In the genomic region with DNA sequence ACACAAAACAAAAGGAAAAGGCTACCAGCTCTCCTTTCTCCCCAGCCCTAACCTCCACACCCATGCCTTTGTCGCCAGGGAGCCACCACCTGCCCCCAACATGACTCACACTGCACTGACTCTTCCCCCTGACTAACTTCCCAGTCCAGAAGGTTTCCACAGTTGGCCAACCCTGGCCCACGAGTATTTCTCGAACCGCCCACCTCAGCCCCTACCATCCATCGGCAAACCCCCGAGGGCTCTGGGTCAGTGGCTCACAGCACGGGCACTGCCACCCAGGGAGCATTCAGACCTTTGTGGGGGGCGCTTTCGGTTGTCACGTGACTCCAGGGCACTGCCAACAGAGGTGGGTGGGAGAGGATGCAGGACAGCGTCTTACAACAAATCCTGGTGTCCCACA, we compare ENCODE assay signal across 22 cellular contexts.
DNase-seq lines count a peak whose midpoint lies in the region; ATAC-seq, FAIRE-seq and TF ChIP-seq lines count a peak whose summit lies in the region.
"Had no signal": no experiment of that assay in that cellular context is flagged by ENCODE, and none has a peak within 500 bp of the region (broad histone marks: within the 10 kb centered on the region; RNA-seq: fewer than 3 reads in every experiment).

No MANE protein-coding gene starts in this region.

- H3K4me3 Mint-ChIP-seq in stimulated activated memory B cell treated with anti-CD40 and anti-IgM and Interleukin-4, amounts not matched to agents 10 μg/mL and 1 μg/mL and 100 μg/mL, for 72 hours: no peak overlapping the region
- no peak overlapping the region for H3K4me3 Mint-ChIP-seq in progenitor cell of endocrine pancreas (ENCODE audit: low read depth)
- H3K4me3 Mint-ChIP-seq: natural killer cell treated with Interleukin-12 subunit alpha and Interleukin-12 subunit beta and Interleukin-15 and Interleukin-18, amount 100 ng/mL, for 72 hours had no signal

- H3K9me3 Mint-ChIP-seq in stimulated activated memory B cell treated with anti-CD40 and anti-IgM and Interleukin-4, amounts not matched to agents 10 μg/mL and 1 μg/mL and 100 μg/mL, for 72 hours: no peaks in the 10 kb centered on the region
- no peaks in the 10 kb centered on the region for H3K9me3 Mint-ChIP-seq in progenitor cell of endocrine pancreas (ENCODE audit: low read depth)
- H3K9me3 Mint-ChIP-seq: natural killer cell treated with Interleukin-12 subunit alpha and Interleukin-12 subunit beta and Interleukin-15 and Interleukin-18, amount 100 ng/mL, for 72 hours had no signal

- H3K27ac Mint-ChIP-seq in stimulated activated memory B cell treated with anti-CD40 and anti-IgM and Interleukin-4, amounts not matched to agents 10 μg/mL and 1 μg/mL and 100 μg/mL, for 72 hours: peak overlapping the region; percentile 25
- H3K27ac Mint-ChIP-seq in progenitor cell of endocrine pancreas: no peak overlapping the region
- H3K27ac Mint-ChIP-seq: natural killer cell treated with Interleukin-12 subunit alpha and Interleukin-12 subunit beta and Interleukin-15 and Interleukin-18, amount 100 ng/mL, for 72 hours had no signal

- no peaks in the 10 kb centered on the region for H3K36me3 Mint-ChIP-seq in stimulated activated memory B cell treated with anti-CD40 and anti-IgM and Interleukin-4, amounts not matched to agents 10 μg/mL and 1 μg/mL and 100 μg/mL, for 72 hours
- H3K36me3 Mint-ChIP-seq in progenitor cell of endocrine pancreas (ENCODE audit: insufficient read depth): no peaks in the 10 kb centered on the region
- H3K36me3 Mint-ChIP-seq: natural killer cell treated with Interleukin-12 subunit alpha and Interleukin-12 subunit beta and Interleukin-15 and Interleukin-18, amount 100 ng/mL, for 72 hours had no signal

- H3K27me3 Mint-ChIP-seq in stimulated activated memory B cell treated with anti-CD40 and anti-IgM and Interleukin-4, amounts not matched to agents 10 μg/mL and 1 μg/mL and 100 μg/mL, for 72 hours: no peaks in the 10 kb centered on the region
- H3K27me3 Mint-ChIP-seq in progenitor cell of endocrine pancreas: peaks cover 5% of the 10 kb centered on the region

- TF ChIP-seq CTCF in SK-N-SH (IDR thresholded peaks at IDR 0.05): no peak
- no peak for TF ChIP-seq CTCF in progenitor cell of endocrine pancreas (IDR thresholded peaks at IDR 0.05; ENCODE audit: unreplicated experiment)

- no peak overlapping the region for H3K4me2 ChIP-seq in SK-N-SH

- peaks cover 5% of the 10 kb centered on the region for H3K4me1 Mint-ChIP-seq in stimulated activated memory B cell treated with anti-CD40 and anti-IgM and Interleukin-4, amounts not matched to agents 10 μg/mL and 1 μg/mL and 100 μg/mL, for 72 hours
- H3K4me1 Mint-ChIP-seq in progenitor cell of endocrine pancreas (ENCODE audit: low read depth): peaks cover 4% of the 10 kb centered on the region

- no peaks in the 10 kb centered on the region for H3K36me3 ChIP-seq in SK-N-SH (replicated peaks in 1 of 2; ENCODE audit: control insufficient read depth in 1 of 2, insufficient read depth in 2 of 2, low read length in 1 of 2)
- H3K36me3 ChIP-seq: esophagus squamous epithelium, SJCRH30 had no signal

- H3K27me3 ChIP-seq in SK-N-SH (ENCODE audit: insufficient read depth): no peaks in the 10 kb centered on the region
- H3K27me3 ChIP-seq: esophagus squamous epithelium, SJCRH30, testis had no signal

- no peaks in the 10 kb centered on the region for H3K9me2 ChIP-seq in SK-N-SH

- TF ChIP-seq RAD21 in SK-N-SH (IDR thresholded peaks at IDR 0.05; ENCODE audit: low read length): no peak

- no peak for TF ChIP-seq EP300 in SK-N-SH (IDR thresholded peaks at IDR 0.05; ENCODE audit: borderline replicate concordance in 1 of 2, low read depth in 1 of 2, low read length in 1 of 2)

- no peak overlapping the region for H3K27ac ChIP-seq in SK-N-SH (ENCODE audit: low read depth in 2 of 2, low read length in 1 of 2)
- H3K27ac ChIP-seq: esophagus squamous epithelium, psoas muscle, SJCRH30, testis had no signal

- no peak for FAIRE-seq in RCC 7860 (lab: Jason Lieb, UNC)

- DNase-seq in SK-N-SH: peak; percentile 18
- DNase-seq in RCC 7860 (ENCODE audit: low spot score): peak; percentile 38
- peak; percentile 22 for DNase-seq in glomerular visceral epithelial cell (ENCODE audit: extremely low spot score)
- DNase-seq in hippocampal formation (lab: John Stamatoyannopoulos, UW): no peak
- no peak for DNase-seq in progenitor cell of endocrine pancreas (ENCODE audit: low spot score, unreplicated experiment)
- no peak for DNase-seq in DMS79 treated with DMSO at 0.1 percent for 48 hours (lab: John Stamatoyannopoulos, UW)
- DNase-seq: 8988T; activated CD4-positive, alpha-beta T cell treated with anti-CD3 and anti-CD28 coated beads for 4 hours; activated gamma-delta T cell; DMS 273 treated with DMSO at 0.1 percent for 48 hours; effector CD8-positive, alpha-beta T cell; esophagus squamous epithelium; glutamatergic neuron; NCI-H1105; NCI-H526; psoas muscle; stimulated activated CD4-positive, alpha-beta T cell treated with anti-CD3 and anti-CD28 coated beads, Interleukin-4, amount 100 ng/mL, for 4 hours; testis had no signal

- peaks cover 11 to 17% of the 10 kb centered on the region in 2 experiments for H3K4me1 ChIP-seq in SK-N-SH (ENCODE audit: control insufficient read depth in 1 of 2, insufficient read depth in 2 of 2, low read depth in 1 of 2, low read length in 1 of 2)

- POLR2A ChIA-PET in SK-N-SH (lab: Yijun Ruan, JAX): no interaction called here

- no peaks in the 10 kb centered on the region for H4K20me1 ChIP-seq in SK-N-SH (ENCODE audit: insufficient read depth)

- H3K9ac ChIP-seq in SK-N-SH: no peak overlapping the region

- H3K9me3 ChIP-seq in SK-N-SH: no peaks in the 10 kb centered on the region
- H3K9me3 ChIP-seq: esophagus squamous epithelium, psoas muscle, SJCRH30, testis had no signal

- no peak overlapping the region for H3K4me3 ChIP-seq in SK-N-SH (ENCODE audit: low read depth in 2 of 2, low read length in 1 of 2)
- H3K4me3 ChIP-seq: esophagus squamous epithelium, psoas muscle, SJCRH30, testis had no signal

- H3F3A ChIP-seq in SK-N-SH (replicated peaks; ENCODE audit: insufficient read depth): peaks cover 3% of the 10 kb centered on the region

- ATAC-seq in SK-N-SH treated with all-trans-retinoic acid at 6 μM for 48 hours: no peak
- ATAC-seq in stimulated activated memory B cell treated with anti-CD40 and anti-IgM and Interleukin-4, amounts not matched to agents 10 μg/mL and 1 μg/mL and 100 μg/mL, for 72 hours: no peak
- ATAC-seq: psoas muscle had no signal

- no peak overlapping the region for H2AFZ ChIP-seq in SK-N-SH (ENCODE audit: low read depth)

- WGBS in SK-N-SH (ENCODE audit: low lambda C conversion rate): 75% methylated on average over 8 of the region's 11 CpGs

- no peaks in the 10 kb centered on the region for H3K79me2 ChIP-seq in SK-N-SH (ENCODE audit: insufficient read depth)

- CTCF ChIA-PET in SK-N-SH (lab: Yijun Ruan, JAX): interaction anchor here (1.1 kb wide), 1 partner anchor 41 kb away, joined by 3 read pairs; no protein-coding TSS in a partner anchor

TF ChIP-seq in SK-N-SH, 30 proteins besides CTCF, POLR2A, EP300 and RAD21 (continues in another document):
- TF ChIP-seq GABPA (IDR thresholded peaks at IDR 0.05; ENCODE audit: low read depth) (no peak), TAF1 (IDR thresholded peaks at IDR 0.05; ENCODE audit: borderline replicate concordance, low read depth, low read length) (no peak), SIN3A (IDR thresholded peaks at IDR 0.05; ENCODE audit: borderline replicate concordance, low read depth, low read length) (no peak), TEAD4 (IDR thresholded peaks at IDR 0.05; ENCODE audit: borderline replicate concordance, insufficient read depth) (no peak), POLR2AphosphoS5 (IDR thresholded peaks at IDR 0.05; ENCODE audit: low read depth, low read length) (no peak), FOSL2 (IDR thresholded peaks at IDR 0.05; ENCODE audit: borderline replicate concordance, low read depth) (no peak; the same call in 1 of the 2 replicates), FOXM1 (IDR thresholded peaks at IDR 0.05; ENCODE audit: low read depth) (no peak)
- TF ChIP-seq, protein P1, sequence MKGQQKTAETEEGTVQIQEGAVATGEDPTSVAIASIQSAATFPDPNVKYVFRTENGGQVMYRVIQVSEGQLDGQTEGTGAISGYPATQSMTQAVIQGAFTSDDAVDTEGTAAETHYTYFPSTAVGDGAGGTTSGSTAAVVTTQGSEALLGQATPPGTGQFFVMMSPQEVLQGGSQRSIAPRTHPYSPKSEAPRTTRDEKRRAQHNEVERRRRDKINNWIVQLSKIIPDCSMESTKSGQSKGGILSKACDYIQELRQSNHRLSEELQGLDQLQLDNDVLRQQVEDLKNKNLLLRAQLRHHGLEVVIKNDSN (IDR thresholded peaks at IDR 0.05; ENCODE audit: borderline replicate concordance, low read depth): no peak

TF ChIP-seq in SK-N-SH treated with all-trans-retinoic acid at 6 μM for 48 hours, 23 proteins besides CTCF, POLR2A, EP300 and RAD21 (continues in another document):
- TF ChIP-seq PPARA (CRISPR knock-in tag; IDR thresholded peaks at IDR 0.05; ENCODE audit: borderline replicate concordance) (no peak), TOX (CRISPR knock-in tag; IDR thresholded peaks at IDR 0.05; ENCODE audit: borderline replicate concordance) (no peak), TCF4 (CRISPR knock-in tag; IDR thresholded peaks at IDR 0.05; ENCODE audit: borderline replicate concordance) (no peak)
- TF ChIP-seq, protein P2, sequence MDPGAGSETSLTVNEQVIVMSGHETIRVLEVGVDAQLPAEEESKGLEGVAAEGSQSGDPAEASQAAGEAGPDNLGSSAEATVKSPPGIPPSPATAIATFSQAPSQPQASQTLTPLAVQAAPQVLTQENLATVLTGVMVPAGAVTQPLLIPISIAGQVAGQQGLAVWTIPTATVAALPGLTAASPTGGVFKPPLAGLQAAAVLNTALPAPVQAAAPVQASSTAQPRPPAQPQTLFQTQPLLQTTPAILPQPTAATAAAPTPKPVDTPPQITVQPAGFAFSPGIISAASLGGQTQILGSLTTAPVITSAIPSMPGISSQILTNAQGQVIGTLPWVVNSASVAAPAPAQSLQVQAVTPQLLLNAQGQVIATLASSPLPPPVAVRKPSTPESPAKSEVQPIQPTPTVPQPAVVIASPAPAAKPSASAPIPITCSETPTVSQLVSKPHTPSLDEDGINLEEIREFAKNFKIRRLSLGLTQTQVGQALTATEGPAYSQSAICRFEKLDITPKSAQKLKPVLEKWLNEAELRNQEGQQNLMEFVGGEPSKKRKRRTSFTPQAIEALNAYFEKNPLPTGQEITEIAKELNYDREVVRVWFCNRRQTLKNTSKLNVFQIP (CRISPR knock-in tag; IDR thresholded peaks at IDR 0.05; ENCODE audit: borderline replicate concordance, low read depth): no peak

Comparison
In these comparisons a context has a peak if more than half of its experiments do, and no peak if none do; other contexts are left out.
1. DNase-seq: peak in SK-N-SH (single experiment), RCC 7860 (single experiment) and glomerular visceral epithelial cell (single experiment); none in hippocampal formation (0 of 2), progenitor cell of endocrine pancreas (single experiment) and DMS79 treated with DMSO at 0.1 percent for 48 hours (single experiment).